ENCODE assay signal across 8 cellular contexts in the genomic region with DNA sequence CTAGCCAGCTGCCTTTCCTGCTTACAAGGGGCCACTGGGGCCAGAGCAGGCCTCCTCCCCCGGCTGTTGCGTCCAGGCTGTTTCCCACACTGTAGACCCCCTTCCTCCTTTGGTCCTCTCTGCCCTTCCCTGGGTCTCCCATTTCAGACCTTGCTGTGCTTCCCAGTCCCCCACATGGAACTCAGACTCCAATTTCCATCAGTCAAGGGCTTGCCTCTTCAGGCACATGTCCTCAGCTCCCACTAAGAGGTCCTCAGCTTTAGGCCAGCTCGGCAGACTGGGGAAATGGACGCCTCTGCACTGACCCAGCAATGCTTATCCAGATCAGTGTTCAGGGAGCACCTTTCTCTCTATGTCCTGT.
DNase-seq lines count a peak whose midpoint lies in the region; ATAC-seq and TF ChIP-seq lines count a peak whose summit lies in the region.

No MANE protein-coding gene starts in this region.

- H3K4me3 ChIP-seq in mucosa of stomach (ENCODE audit: low read length): peak overlapping the region; percentile 49

- H3K27ac ChIP-seq in angular gyrus (ENCODE audit: low read depth, low read length): peak overlapping the region; percentile 90

- peaks cover 4% of the 10 kb centered on the region for H3K27me3 Mint-ChIP-seq in type B pancreatic cell

- H3K36me3 Mint-ChIP-seq in type B pancreatic cell: no peaks in the 10 kb centered on the region

- peaks cover 6% of the 10 kb centered on the region for H3K4me1 Mint-ChIP-seq in type B pancreatic cell (ENCODE audit: unreplicated experiment)

- no peak for TF ChIP-seq CTCF in type B pancreatic cell (conservative IDR thresholded peaks at IDR 0.05)

- peak overlapping the region; percentile 86 for H3K4me3 Mint-ChIP-seq in type B pancreatic cell

- ATAC-seq in HG03520 (IDR thresholded peaks at IDR 0.05; ENCODE audit: unreplicated experiment): no peak

- no peaks in the 10 kb centered on the region for H3K9me3 ChIP-seq in mucosa of stomach (ENCODE audit: control insufficient read depth, low read length)

- H3K27me3 ChIP-seq in mucosa of stomach (ENCODE audit: control insufficient read depth, insufficient read depth, low read length): no peaks in the 10 kb centered on the region

- peak overlapping the region; percentile 59 for H3K9ac ChIP-seq in mucosa of stomach (ENCODE audit: low read length)

- DNase-seq in activated effector memory CD4-positive, alpha-beta T cell treated with anti-CD3 and anti-CD28 coated beads, Interleukin-2, amount 50 U/mL, for 16 hours: peak; percentile 66
- DNase-seq in activated effector memory CD4-positive, alpha-beta T cell treated with Interleukin-2 at 50 U/mL for 16 hours: no peak
- no peak for DNase-seq in type B pancreatic cell (ENCODE audit: extremely low spot score, unreplicated experiment)
- DNase-seq in stimulated activated naive CD4-positive, alpha-beta T cell treated with Interleukin-2 at 50 U/mL for 16 hours (lab: John Stamatoyannopoulos, UW): no peak
- no peak for DNase-seq in GF-D8 (lab: John Stamatoyannopoulos, UW)

- H3K4me1 ChIP-seq in mucosa of stomach (ENCODE audit: control insufficient read depth, insufficient read depth, low read length): peaks cover 7% of the 10 kb centered on the region

- H3K36me3 ChIP-seq in mucosa of stomach (ENCODE audit: control insufficient read depth, insufficient read depth, low read length): no peaks in the 10 kb centered on the region

- peak overlapping the region; percentile 91 for H3K27ac Mint-ChIP-seq in type B pancreatic cell

- no peaks in the 10 kb centered on the region for H3K9me3 Mint-ChIP-seq in type B pancreatic cell
